ENCODE assay signal across 1 cellular context in the genomic region with DNA sequence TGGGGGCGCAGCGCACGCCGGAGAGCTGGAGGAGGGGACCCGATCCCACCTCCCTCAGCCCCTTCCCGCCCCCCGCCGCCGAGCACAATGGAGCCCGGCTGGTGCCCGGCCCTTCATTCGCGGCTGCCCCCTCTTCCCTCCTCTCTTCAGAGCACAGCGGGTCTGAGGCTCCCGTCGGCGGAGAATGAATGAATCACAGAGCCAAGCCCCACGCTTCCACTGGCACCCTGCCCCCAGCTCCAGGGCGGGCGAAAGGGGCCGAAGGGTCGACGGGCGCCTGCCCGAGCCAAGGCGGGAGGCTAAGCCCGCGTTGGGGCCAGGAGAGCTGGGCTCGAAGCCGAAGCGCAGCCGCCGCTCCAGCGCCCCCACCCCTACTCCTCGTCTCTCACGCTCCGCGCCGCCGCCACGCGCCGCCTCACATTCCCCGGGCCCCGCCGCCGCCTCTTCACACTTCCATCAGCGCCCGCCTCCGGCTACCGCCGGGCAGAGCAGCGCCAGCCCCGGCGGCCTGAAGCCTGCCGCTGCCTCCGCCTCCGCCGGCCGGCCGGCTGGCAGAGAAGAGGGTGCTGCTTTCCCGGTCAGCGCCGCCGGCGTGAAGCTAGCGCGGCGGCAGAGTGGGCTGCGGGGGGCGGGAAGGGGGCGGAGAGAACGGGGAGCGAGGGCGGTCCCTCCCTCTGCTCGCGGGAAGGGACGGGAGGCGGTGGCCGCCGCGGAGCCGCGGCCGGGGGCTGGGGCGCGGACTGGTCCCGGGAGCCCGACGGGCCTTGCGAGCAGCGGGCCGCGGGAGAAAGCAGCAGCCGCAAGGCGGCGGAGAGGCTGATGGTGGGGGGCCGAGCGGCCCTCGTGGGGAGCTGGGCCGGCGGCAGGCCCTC.
TF ChIP-seq lines count a peak whose summit lies in the region.

A gene with protein sequence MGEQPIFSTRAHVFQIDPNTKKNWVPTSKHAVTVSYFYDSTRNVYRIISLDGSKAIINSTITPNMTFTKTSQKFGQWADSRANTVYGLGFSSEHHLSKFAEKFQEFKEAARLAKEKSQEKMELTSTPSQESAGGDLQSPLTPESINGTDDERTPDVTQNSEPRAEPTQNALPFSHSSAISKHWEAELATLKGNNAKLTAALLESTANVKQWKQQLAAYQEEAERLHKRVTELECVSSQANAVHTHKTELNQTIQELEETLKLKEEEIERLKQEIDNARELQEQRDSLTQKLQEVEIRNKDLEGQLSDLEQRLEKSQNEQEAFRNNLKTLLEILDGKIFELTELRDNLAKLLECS (minus strand): TSS at position 616 of the 872 bp plus-strand sequence. CDS start 1,360 bp downstream, outside the sequence.

TF ChIP-seq in HepG2, 621 proteins besides CTCF, POLR2A, EP300 and RAD21 (continued from another document and continues in another):
- TF ChIP-seq HOXA9 (CRISPR knock-in tag; IDR thresholded peaks at IDR 0.05; ENCODE audit: borderline replicate concordance): peak; percentile 42; the same call in 1 of the 2 replicates
- peak; percentile 82 for TF ChIP-seq CHD2 (IDR thresholded peaks at IDR 0.05; ENCODE audit: low read depth, low read length)
- TF ChIP-seq, protein P1, sequence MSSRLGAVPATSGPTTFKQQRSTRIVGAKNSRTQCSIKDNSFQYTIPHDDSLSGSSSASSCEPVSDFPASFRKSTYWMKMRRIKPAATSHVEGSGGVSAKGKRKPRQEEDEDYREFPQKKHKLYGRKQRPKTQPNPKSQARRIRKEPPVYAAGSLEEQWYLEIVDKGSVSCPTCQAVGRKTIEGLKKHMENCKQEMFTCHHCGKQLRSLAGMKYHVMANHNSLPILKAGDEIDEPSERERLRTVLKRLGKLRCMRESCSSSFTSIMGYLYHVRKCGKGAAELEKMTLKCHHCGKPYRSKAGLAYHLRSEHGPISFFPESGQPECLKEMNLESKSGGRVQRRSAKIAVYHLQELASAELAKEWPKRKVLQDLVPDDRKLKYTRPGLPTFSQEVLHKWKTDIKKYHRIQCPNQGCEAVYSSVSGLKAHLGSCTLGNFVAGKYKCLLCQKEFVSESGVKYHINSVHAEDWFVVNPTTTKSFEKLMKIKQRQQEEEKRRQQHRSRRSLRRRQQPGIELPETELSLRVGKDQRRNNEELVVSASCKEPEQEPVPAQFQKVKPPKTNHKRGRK (CRISPR knock-in tag; IDR thresholded peaks at IDR 0.05): no peak; the same call in 1 of the 2 replicates
- no peak for TF ChIP-seq MBD4 (IDR thresholded peaks at IDR 0.05; ENCODE audit: borderline replicate concordance, low read length)
- peak; percentile 36 for TF ChIP-seq ZNF883 (CRISPR knock-in tag; IDR thresholded peaks at IDR 0.05; ENCODE audit: not compliant biosample characterization)
- TF ChIP-seq, protein P2, sequence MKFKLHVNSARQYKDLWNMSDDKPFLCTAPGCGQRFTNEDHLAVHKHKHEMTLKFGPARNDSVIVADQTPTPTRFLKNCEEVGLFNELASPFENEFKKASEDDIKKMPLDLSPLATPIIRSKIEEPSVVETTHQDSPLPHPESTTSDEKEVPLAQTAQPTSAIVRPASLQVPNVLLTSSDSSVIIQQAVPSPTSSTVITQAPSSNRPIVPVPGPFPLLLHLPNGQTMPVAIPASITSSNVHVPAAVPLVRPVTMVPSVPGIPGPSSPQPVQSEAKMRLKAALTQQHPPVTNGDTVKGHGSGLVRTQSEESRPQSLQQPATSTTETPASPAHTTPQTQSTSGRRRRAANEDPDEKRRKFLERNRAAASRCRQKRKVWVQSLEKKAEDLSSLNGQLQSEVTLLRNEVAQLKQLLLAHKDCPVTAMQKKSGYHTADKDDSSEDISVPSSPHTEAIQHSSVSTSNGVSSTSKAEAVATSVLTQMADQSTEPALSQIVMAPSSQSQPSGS (CRISPR knock-in tag; IDR thresholded peaks at IDR 0.05): no peak
- TF ChIP-seq MXD4 (CRISPR knock-in tag; IDR thresholded peaks at IDR 0.05): 0 out of 2 replicates have a peak, but pooled peaks have one; percentile 32
- TF ChIP-seq, protein P3, sequence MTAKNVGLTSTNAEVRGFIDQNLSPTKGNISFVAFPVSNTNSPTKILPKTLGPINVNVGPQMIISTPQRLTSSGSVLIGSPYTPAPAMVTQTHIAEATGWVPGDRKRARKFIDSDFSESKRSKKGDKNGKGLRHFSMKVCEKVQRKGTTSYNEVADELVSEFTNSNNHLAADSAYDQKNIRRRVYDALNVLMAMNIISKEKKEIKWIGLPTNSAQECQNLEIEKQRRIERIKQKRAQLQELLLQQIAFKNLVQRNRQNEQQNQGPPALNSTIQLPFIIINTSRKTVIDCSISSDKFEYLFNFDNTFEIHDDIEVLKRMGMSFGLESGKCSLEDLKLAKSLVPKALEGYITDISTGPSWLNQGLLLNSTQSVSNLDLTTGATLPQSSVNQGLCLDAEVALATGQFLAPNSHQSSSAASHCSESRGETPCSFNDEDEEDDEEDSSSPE (CRISPR knock-in tag; IDR thresholded peaks at IDR 0.05): peak; percentile 34; the same call in 1 of the 2 replicates
- TF ChIP-seq SKI (IDR thresholded peaks at IDR 0.05; ENCODE audit: partially characterized antibody): peak; percentile 53
- TF ChIP-seq RAD51 (IDR thresholded peaks at IDR 0.05; ENCODE audit: borderline replicate concordance): no peak
- TF ChIP-seq, protein P4, sequence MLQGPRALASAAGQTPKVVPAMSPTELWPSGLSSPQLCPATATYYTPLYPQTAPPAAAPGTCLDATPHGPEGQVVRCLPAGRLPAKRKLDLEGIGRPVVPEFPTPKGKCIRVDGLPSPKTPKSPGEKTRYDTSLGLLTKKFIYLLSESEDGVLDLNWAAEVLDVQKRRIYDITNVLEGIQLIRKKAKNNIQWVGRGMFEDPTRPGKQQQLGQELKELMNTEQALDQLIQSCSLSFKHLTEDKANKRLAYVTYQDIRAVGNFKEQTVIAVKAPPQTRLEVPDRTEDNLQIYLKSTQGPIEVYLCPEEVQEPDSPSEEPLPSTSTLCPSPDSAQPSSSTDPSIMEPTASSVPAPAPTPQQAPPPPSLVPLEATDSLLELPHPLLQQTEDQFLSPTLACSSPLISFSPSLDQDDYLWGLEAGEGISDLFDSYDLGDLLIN (CRISPR knock-in tag; IDR thresholded peaks at IDR 0.05; ENCODE audit: borderline replicate concordance): no peak
- no peak for TF ChIP-seq MYNN (CRISPR knock-in tag; IDR thresholded peaks at IDR 0.05; ENCODE audit: low read depth)
- TF ChIP-seq, protein P5, sequence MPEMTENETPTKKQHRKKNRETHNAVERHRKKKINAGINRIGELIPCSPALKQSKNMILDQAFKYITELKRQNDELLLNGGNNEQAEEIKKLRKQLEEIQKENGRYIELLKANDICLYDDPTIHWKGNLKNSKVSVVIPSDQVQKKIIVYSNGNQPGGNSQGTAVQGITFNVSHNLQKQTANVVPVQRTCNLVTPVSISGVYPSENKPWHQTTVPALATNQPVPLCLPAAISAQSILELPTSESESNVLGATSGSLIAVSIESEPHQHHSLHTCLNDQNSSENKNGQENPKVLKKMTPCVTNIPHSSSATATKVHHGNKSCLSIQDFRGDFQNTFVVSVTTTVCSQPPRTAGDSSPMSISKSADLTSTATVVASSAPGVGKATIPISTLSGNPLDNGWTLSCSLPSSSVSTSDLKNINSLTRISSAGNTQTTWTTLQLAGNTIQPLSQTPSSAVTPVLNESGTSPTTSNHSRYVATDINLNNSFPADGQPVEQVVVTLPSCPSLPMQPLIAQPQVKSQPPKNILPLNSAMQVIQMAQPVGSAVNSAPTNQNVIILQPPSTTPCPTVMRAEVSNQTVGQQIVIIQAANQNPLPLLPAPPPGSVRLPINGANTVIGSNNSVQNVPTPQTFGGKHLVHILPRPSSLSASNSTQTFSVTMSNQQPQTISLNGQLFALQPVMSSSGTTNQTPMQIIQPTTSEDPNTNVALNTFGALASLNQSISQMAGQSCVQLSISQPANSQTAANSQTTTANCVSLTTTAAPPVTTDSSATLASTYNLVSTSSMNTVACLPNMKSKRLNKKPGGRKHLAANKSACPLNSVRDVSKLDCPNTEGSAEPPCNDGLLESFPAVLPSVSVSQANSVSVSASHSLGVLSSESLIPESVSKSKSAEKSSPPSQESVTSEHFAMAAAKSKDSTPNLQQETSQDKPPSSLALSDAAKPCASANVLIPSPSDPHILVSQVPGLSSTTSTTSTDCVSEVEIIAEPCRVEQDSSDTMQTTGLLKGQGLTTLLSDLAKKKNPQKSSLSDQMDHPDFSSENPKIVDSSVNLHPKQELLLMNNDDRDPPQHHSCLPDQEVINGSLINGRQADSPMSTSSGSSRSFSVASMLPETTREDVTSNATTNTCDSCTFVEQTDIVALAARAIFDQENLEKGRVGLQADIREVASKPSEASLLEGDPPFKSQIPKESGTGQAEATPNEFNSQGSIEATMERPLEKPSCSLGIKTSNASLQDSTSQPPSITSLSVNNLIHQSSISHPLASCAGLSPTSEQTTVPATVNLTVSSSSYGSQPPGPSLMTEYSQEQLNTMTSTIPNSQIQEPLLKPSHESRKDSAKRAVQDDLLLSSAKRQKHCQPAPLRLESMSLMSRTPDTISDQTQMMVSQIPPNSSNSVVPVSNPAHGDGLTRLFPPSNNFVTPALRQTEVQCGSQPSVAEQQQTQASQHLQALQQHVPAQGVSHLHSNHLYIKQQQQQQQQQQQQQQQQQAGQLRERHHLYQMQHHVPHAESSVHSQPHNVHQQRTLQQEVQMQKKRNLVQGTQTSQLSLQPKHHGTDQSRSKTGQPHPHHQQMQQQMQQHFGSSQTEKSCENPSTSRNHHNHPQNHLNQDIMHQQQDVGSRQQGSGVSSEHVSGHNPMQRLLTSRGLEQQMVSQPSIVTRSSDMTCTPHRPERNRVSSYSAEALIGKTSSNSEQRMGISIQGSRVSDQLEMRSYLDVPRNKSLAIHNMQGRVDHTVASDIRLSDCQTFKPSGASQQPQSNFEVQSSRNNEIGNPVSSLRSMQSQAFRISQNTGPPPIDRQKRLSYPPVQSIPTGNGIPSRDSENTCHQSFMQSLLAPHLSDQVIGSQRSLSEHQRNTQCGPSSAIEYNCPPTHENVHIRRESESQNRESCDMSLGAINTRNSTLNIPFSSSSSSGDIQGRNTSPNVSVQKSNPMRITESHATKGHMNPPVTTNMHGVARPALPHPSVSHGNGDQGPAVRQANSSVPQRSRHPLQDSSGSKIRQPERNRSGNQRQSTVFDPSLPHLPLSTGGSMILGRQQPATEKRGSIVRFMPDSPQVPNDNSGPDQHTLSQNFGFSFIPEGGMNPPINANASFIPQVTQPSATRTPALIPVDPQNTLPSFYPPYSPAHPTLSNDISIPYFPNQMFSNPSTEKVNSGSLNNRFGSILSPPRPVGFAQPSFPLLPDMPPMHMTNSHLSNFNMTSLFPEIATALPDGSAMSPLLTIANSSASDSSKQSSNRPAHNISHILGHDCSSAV (CRISPR knock-in tag; IDR thresholded peaks at IDR 0.05; ENCODE audit: borderline replicate concordance): peak; percentile 41; the same call in 1 of the 2 replicates
- TF ChIP-seq RARA (CRISPR knock-in tag; IDR thresholded peaks at IDR 0.05): no peak
- TF ChIP-seq, protein P6, sequence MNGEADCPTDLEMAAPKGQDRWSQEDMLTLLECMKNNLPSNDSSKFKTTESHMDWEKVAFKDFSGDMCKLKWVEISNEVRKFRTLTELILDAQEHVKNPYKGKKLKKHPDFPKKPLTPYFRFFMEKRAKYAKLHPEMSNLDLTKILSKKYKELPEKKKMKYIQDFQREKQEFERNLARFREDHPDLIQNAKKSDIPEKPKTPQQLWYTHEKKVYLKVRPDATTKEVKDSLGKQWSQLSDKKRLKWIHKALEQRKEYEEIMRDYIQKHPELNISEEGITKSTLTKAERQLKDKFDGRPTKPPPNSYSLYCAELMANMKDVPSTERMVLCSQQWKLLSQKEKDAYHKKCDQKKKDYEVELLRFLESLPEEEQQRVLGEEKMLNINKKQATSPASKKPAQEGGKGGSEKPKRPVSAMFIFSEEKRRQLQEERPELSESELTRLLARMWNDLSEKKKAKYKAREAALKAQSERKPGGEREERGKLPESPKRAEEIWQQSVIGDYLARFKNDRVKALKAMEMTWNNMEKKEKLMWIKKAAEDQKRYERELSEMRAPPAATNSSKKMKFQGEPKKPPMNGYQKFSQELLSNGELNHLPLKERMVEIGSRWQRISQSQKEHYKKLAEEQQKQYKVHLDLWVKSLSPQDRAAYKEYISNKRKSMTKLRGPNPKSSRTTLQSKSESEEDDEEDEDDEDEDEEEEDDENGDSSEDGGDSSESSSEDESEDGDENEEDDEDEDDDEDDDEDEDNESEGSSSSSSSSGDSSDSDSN (CRISPR knock-in tag; IDR thresholded peaks at IDR 0.05): peak; percentile 93
- TF ChIP-seq ZNF30 (CRISPR knock-in tag; IDR thresholded peaks at IDR 0.05): no peak
- no peak for TF ChIP-seq ZNF652 (CRISPR knock-in tag; IDR thresholded peaks at IDR 0.05; ENCODE audit: borderline replicate concordance, low read depth)
- TF ChIP-seq ZFP36 (IDR thresholded peaks at IDR 0.05; ENCODE audit: borderline replicate concordance, low read depth, low read length, partially characterized antibody): no peak
- TF ChIP-seq KDM3A (CRISPR knock-in tag; IDR thresholded peaks at IDR 0.05; ENCODE audit: low read depth): peak; percentile 67; the same call in 1 of the 2 replicates
- no peak for TF ChIP-seq RCOR2 (CRISPR knock-in tag; IDR thresholded peaks at IDR 0.05)
- TF ChIP-seq, protein P7, sequence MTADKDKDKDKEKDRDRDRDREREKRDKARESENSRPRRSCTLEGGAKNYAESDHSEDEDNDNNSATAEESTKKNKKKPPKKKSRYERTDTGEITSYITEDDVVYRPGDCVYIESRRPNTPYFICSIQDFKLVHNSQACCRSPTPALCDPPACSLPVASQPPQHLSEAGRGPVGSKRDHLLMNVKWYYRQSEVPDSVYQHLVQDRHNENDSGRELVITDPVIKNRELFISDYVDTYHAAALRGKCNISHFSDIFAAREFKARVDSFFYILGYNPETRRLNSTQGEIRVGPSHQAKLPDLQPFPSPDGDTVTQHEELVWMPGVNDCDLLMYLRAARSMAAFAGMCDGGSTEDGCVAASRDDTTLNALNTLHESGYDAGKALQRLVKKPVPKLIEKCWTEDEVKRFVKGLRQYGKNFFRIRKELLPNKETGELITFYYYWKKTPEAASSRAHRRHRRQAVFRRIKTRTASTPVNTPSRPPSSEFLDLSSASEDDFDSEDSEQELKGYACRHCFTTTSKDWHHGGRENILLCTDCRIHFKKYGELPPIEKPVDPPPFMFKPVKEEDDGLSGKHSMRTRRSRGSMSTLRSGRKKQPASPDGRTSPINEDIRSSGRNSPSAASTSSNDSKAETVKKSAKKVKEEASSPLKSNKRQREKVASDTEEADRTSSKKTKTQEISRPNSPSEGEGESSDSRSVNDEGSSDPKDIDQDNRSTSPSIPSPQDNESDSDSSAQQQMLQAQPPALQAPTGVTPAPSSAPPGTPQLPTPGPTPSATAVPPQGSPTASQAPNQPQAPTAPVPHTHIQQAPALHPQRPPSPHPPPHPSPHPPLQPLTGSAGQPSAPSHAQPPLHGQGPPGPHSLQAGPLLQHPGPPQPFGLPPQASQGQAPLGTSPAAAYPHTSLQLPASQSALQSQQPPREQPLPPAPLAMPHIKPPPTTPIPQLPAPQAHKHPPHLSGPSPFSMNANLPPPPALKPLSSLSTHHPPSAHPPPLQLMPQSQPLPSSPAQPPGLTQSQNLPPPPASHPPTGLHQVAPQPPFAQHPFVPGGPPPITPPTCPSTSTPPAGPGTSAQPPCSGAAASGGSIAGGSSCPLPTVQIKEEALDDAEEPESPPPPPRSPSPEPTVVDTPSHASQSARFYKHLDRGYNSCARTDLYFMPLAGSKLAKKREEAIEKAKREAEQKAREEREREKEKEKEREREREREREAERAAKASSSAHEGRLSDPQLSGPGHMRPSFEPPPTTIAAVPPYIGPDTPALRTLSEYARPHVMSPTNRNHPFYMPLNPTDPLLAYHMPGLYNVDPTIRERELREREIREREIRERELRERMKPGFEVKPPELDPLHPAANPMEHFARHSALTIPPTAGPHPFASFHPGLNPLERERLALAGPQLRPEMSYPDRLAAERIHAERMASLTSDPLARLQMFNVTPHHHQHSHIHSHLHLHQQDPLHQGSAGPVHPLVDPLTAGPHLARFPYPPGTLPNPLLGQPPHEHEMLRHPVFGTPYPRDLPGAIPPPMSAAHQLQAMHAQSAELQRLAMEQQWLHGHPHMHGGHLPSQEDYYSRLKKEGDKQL (CRISPR knock-in tag; IDR thresholded peaks at IDR 0.05; ENCODE audit: low read depth): no peak
